Comparison of ENCODE assay signal across 12 cellular contexts in the genomic region with DNA sequence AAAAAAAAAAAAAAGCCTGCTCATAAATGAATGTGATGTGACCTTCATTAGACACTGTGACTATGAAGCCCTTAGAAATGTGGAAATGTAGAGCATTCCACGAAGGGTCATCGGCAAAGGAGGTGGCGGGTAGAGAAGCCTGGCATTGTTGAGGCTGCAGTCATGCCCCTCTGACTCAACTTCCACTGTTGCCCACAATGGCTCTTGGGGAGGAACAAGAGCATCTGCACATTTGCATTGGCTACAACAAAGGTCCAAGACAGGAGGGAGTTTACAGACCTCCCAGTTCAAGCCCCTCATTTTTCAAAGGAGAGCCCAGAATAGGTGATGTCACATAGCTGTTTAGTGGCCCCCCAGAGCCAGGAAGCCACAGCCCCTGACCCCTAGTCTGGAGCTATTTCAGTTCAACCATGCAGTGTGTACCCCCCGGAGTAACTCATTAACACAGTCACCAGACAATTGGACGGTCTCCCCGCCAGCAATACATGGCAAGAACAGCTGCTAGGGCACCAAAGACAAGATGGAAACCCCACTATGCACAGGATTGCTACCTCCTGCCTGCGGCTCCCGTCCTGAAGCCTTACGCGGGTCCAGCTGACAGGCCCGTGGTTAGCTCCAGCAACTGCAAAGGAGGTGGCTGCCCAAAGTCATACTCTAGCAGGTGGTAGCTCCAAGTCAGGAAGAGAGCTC. TPM values are rescaled to one million over a fixed set of nuclear protein-coding genes. Genes with fewer than 3 reads are reported as not detected.
DNase-seq lines count a peak whose midpoint lies in the region; ATAC-seq, FAIRE-seq and TF ChIP-seq lines count a peak whose summit lies in the region.
"Had no signal": no experiment of that assay in that cellular context is flagged by ENCODE, and none has a peak within 500 bp of the region (broad histone marks: within the 10 kb centered on the region; RNA-seq: fewer than 3 reads in every experiment).

No MANE protein-coding gene starts in this region.

- H2BK20ac ChIP-seq in H1 (ENCODE audit: low read length) = no peak overlapping the region

- no peaks in the 10 kb centered on the region for H3K23me2 ChIP-seq in H1 (ENCODE audit: low read depth, low read length)

- no peaks in the 10 kb centered on the region for H3K79me2 ChIP-seq in H1 (ENCODE audit: control insufficient read depth in 1 of 2, insufficient read depth in 2 of 2, low read length in 2 of 2)

- no peak for TF ChIP-seq CTCF in H1 (IDR thresholded peaks at IDR 0.05; ENCODE audit: control extremely low read depth in 1 of 3, insufficient read depth in 1 of 3, low read depth in 1 of 3, low read length in 3 of 3)

- TF ChIP-seq EP300 in H1 (IDR thresholded peaks at IDR 0.05; ENCODE audit: borderline replicate concordance in 1 of 2, low read depth in 2 of 2, low read length in 2 of 2) = no peak

- 88% methylated on average over 11 of the region's 11 CpGs; no CpG with 5 or more reads in 1 of the 2 experiments for WGBS in H1 (ENCODE audit: extremely low coverage in 1 of 2, insufficient coverage in 1 of 2, insufficient read length in 1 of 2, insufficient replicate concordance in 2 of 2, low coverage in 1 of 2, low lambda C conversion rate in 2 of 2, missing lambda C conversion rate in 1 of 2), 2 experiments

- CTCF ChIA-PET in activated CD8-positive, alpha-beta memory T cell treated with anti-CD3 and anti-CD28 coated beads, Interleukin-2, amount 10 ng/mL, durations not matched to agents 7 days and 5 days (lab: Charles Lee) = interaction anchor here (0.6 to 2.2 kb wide), 10 partner anchors 8 to 60 kb away, joined by 3 to 10 read pairs (median 4); a partner anchor contains a TSS
- CTCF ChIA-PET in H1 (lab: Charles Lee; ENCODE audit: partially characterized antibody) = interaction anchor here (0.6 to 13.8 kb wide), 21 partner anchors 8 to 131 kb away, joined by 3 to 180 read pairs (median 4); a partner anchor contains a TSS

- H4K20me1 ChIP-seq in H1 (replicated peaks in 1 of 2; ENCODE audit: control insufficient read depth in 1 of 2, insufficient read depth in 2 of 2, low read length in 2 of 2) = peaks cover 2 to 8% of the 10 kb centered on the region in 2 experiments

- DNase-seq in activated CD8-positive, alpha-beta memory T cell treated with anti-CD3 and anti-CD28 coated beads, Interleukin-2, amount 50 U/mL, for 48 hours = peak; percentile 50
- no peak for DNase-seq in activated CD8-positive, alpha-beta memory T cell treated with anti-CD3 and anti-CD28 coated beads, Interleukin-2, amount 10 ng/mL, durations not matched to agents 7 days and 5 days
- DNase-seq in LHCN-M2 (ENCODE audit: low read depth) (peak; percentile 9), H1 (ENCODE audit: low read depth in 1 of 2, low spot score in 2 of 2) (no peak), NCI-H1417 treated with DMSO at 0.1 percent for 48 hours (lab: John Stamatoyannopoulos, UW) (no peak)
- no peak for DNase-seq in stimulated activated effector memory CD8-positive, alpha-beta T cell treated with anti-CD3 and anti-CD28 coated beads, Interleukin-12 subunit alpha, Interleukin-12 subunit beta, amount 100 ng/mL, for 72 hours (ENCODE audit: low spot score in 2 of 2)
- DNase-seq: MG63, NCI-H226 had no signal

- no peak overlapping the region for H4K91ac ChIP-seq in H1 (replicated peaks; ENCODE audit: insufficient read length, low read length)

- no peak overlapping the region for H3K18ac ChIP-seq in H1 (ENCODE audit: extremely low read depth, low read length)

- H3K36me3 ChIP-seq in H1 (ENCODE audit: control insufficient read depth in 2 of 4, insufficient read depth in 4 of 4, low read length in 3 of 4) = no peaks in the 10 kb centered on the region
- H3K36me3 ChIP-seq: MG63 had no signal

- H3K4me1 ChIP-seq in H1 (replicated peaks in 1 of 4; ENCODE audit: control insufficient read depth in 3 of 4, insufficient read depth in 4 of 4, low read length in 3 of 4) = peaks cover 0 to 12% (median 4%) of the 10 kb centered on the region in 4 experiments; a peak in 4 of 7 replicates

- H4K5ac ChIP-seq in H1 (ENCODE audit: insufficient read length, low read depth, low read length) = no peak overlapping the region

- POLR2A ChIA-PET in H1 (lab: Charles Lee; ENCODE audit: partially characterized antibody) = no interaction called here

- H3K9ac ChIP-seq in H1 (replicated peaks in 1 of 4; ENCODE audit: extremely low read depth in 1 of 4, low read depth in 3 of 4, low read length in 3 of 4) = no peak overlapping the region

- TF ChIP-seq POLR2A in H1 (IDR thresholded peaks at IDR 0.05; ENCODE audit: control extremely low read depth in 1 of 2, low read depth in 2 of 2, low read length in 2 of 2) = no peak

- no peak overlapping the region for H3K4ac ChIP-seq in H1 (replicated peaks; ENCODE audit: insufficient read length, low read depth, low read length)

- no peak overlapping the region for H3K27ac ChIP-seq in H1 (ENCODE audit: low read depth, low read length)

- peaks cover 3% of the 10 kb centered on the region for H3K79me1 ChIP-seq in H1 (ENCODE audit: low read depth, low read length)

- H3K27me3 Mint-ChIP-seq in activated CD8-positive, alpha-beta memory T cell treated with anti-CD3 and anti-CD28 coated beads, Interleukin-2, amount 10 ng/mL, durations not matched to agents 7 days and 5 days = no peaks in the 10 kb centered on the region

- TF ChIP-seq RAD21 in H1 (IDR thresholded peaks at IDR 0.05 in 1 of 2, conservative IDR thresholded peaks at IDR 0.05 in 1 of 2; ENCODE audit: low read depth in 2 of 2, low read length in 2 of 2) = no peak

- H3K27ac Mint-ChIP-seq in activated CD8-positive, alpha-beta memory T cell treated with anti-CD3 and anti-CD28 coated beads, Interleukin-2, amount 10 ng/mL, durations not matched to agents 7 days and 5 days = no peak overlapping the region
- peak overlapping the region; percentile 93 for H3K27ac Mint-ChIP-seq in stimulated activated effector memory CD8-positive, alpha-beta T cell treated with anti-CD3 and anti-CD28 coated beads, Interleukin-12 subunit alpha, Interleukin-12 subunit beta, amount 100 ng/mL, for 72 hours
- H3K27ac Mint-ChIP-seq: dendritic cell treated with granulocyte-macrophage colony-stimulating factor and Interleukin-4, amounts not matched to agents 40 ng/mL and 50 ng/mL, for 4 days had no signal

- no peak overlapping the region for H2BK120ac ChIP-seq in H1 (replicated peaks; ENCODE audit: low read depth, low read length)

- H3K27me3 ChIP-seq in H1 (replicated peaks in 1 of 4; ENCODE audit: control insufficient read depth in 3 of 4, extremely low read depth in 1 of 4, insufficient read depth in 3 of 4, low read length in 3 of 4) = no peaks in the 10 kb centered on the region
- H3K27me3 ChIP-seq: MG63 had no signal

- no peak overlapping the region for H3K4me2 ChIP-seq in H1 (ENCODE audit: insufficient read depth in 1 of 2, low read depth in 2 of 2, low read length in 2 of 2)

- no peak overlapping the region for H2BK15ac ChIP-seq in H1 (ENCODE audit: low read length)

- H3K14ac ChIP-seq in H1 (ENCODE audit: insufficient read length) = no peak overlapping the region

- no peak overlapping the region for H2BK12ac ChIP-seq in H1 (ENCODE audit: low read depth, low read length)

- H3K23ac ChIP-seq in H1 (ENCODE audit: insufficient read length) = no peak overlapping the region

- no peaks in the 10 kb centered on the region for H3K9me3 ChIP-seq in H1 (ENCODE audit: insufficient read depth in 2 of 2, low read depth in 1 of 2, low read length in 1 of 2)
- H3K9me3 ChIP-seq: MG63 had no signal

- H2BK5ac ChIP-seq in H1 (ENCODE audit: low read depth, low read length) = no peak overlapping the region

- peaks cover 45% of the 10 kb centered on the region for H3K4me1 Mint-ChIP-seq in activated CD8-positive, alpha-beta memory T cell treated with anti-CD3 and anti-CD28 coated beads, Interleukin-2, amount 10 ng/mL, durations not matched to agents 7 days and 5 days
- peaks cover 89% of the 10 kb centered on the region for H3K4me1 Mint-ChIP-seq in stimulated activated effector memory CD8-positive, alpha-beta T cell treated with anti-CD3 and anti-CD28 coated beads, Interleukin-12 subunit alpha, Interleukin-12 subunit beta, amount 100 ng/mL, for 72 hours

- peak overlapping the region; percentile 42; the same call in 1 of the 2 replicates for H4K8ac ChIP-seq in H1 (ENCODE audit: extremely low read depth, insufficient read depth, low read length)

- H3K4me3 ChIP-seq in H1 (ENCODE audit: extremely low read depth in 1 of 4, insufficient read depth in 2 of 4, low read depth in 3 of 4, low read length in 4 of 4) = no peak overlapping the region
- H3K4me3 ChIP-seq: MG63 had no signal

- no peak overlapping the region for H3K56ac ChIP-seq in H1 (replicated peaks; ENCODE audit: insufficient read length, low read depth, low read length)

- H2AK5ac ChIP-seq in H1 (ENCODE audit: low read depth, low read length) = no peak overlapping the region

- peaks cover 12% of the 10 kb centered on the region for H3K36me3 Mint-ChIP-seq in activated CD8-positive, alpha-beta memory T cell treated with anti-CD3 and anti-CD28 coated beads, Interleukin-2, amount 10 ng/mL, durations not matched to agents 7 days and 5 days
- peaks cover 16% of the 10 kb centered on the region for H3K36me3 Mint-ChIP-seq in stimulated activated effector memory CD8-positive, alpha-beta T cell treated with anti-CD3 and anti-CD28 coated beads, Interleukin-12 subunit alpha, Interleukin-12 subunit beta, amount 100 ng/mL, for 72 hours

- no peak overlapping the region for H2AFZ ChIP-seq in H1 (ENCODE audit: low read length)

- no peak for ATAC-seq in activated CD8-positive, alpha-beta memory T cell treated with anti-CD3 and anti-CD28 coated beads, Interleukin-2, amount 10 ng/mL, durations not matched to agents 7 days and 5 days
- ATAC-seq in stimulated activated effector memory CD8-positive, alpha-beta T cell treated with anti-CD3 and anti-CD28 coated beads, Interleukin-12 subunit alpha, Interleukin-12 subunit beta, amount 100 ng/mL, for 72 hours = no peak
- ATAC-seq in GM21529 (IDR thresholded peaks at IDR 0.05; ENCODE audit: unreplicated experiment) = no peak
- ATAC-seq in HG02973 (IDR thresholded peaks at IDR 0.05; ENCODE audit: unreplicated experiment) = no peak

- H3K9me3 Mint-ChIP-seq in activated CD8-positive, alpha-beta memory T cell treated with anti-CD3 and anti-CD28 coated beads, Interleukin-2, amount 10 ng/mL, durations not matched to agents 7 days and 5 days (ENCODE audit: low read depth) = no peaks in the 10 kb centered on the region
- H3K9me3 Mint-ChIP-seq in stimulated activated effector memory CD8-positive, alpha-beta T cell treated with anti-CD3 and anti-CD28 coated beads, Interleukin-12 subunit alpha, Interleukin-12 subunit beta, amount 100 ng/mL, for 72 hours = no peaks in the 10 kb centered on the region
- H3K9me3 Mint-ChIP-seq: dendritic cell treated with granulocyte-macrophage colony-stimulating factor and Interleukin-4, amounts not matched to agents 40 ng/mL and 50 ng/mL, for 4 days had no signal

- FAIRE-seq in H1 (lab: Jason Lieb, UNC) = no peak
- FAIRE-seq: H54 had no signal

- H3K4me3 Mint-ChIP-seq in activated CD8-positive, alpha-beta memory T cell treated with anti-CD3 and anti-CD28 coated beads, Interleukin-2, amount 10 ng/mL, durations not matched to agents 7 days and 5 days = no peak overlapping the region
- peak overlapping the region; percentile 59 for H3K4me3 Mint-ChIP-seq in stimulated activated effector memory CD8-positive, alpha-beta T cell treated with anti-CD3 and anti-CD28 coated beads, Interleukin-12 subunit alpha, Interleukin-12 subunit beta, amount 100 ng/mL, for 72 hours
- H3K4me3 Mint-ChIP-seq: dendritic cell treated with granulocyte-macrophage colony-stimulating factor and Interleukin-4, amounts not matched to agents 40 ng/mL and 50 ng/mL, for 4 days had no signal

RNA-seq across cellular contexts. Expression of a gene that starts 56.2 kb away (rescaled TPM):
- 10 to 100 TPM; 19.4 to 30.3 TPM for total RNA-seq in activated CD8-positive, alpha-beta memory T cell treated with anti-CD3 and anti-CD28 coated beads, Interleukin-2, amount 10 ng/mL, durations not matched to agents 7 days and 5 days
- total RNA-seq in LHCN-M2 (2014; rRNA removed) = 7.8 and 8.4 TPM in 2 replicates
- polyA plus RNA-seq in LHCN-M2 (2012) = 12.5 TPM
- total RNA-seq in H1 (2021; fragmentation: NEBNext Ultra II Directional; extraction: Animal tissue kit (Norgen Biotek cat#: 25700)) = 9.4 and 9.7 TPM in 2 replicates
- 6.3 and 7.1 TPM in 2 replicates for polyA plus RNA-seq in H1 (2011; rRNA removed)
- 10.8 TPM for polyA plus RNA-seq in H1 (2011; cell fraction: cytosol; rRNA removed)
- polyA plus RNA-seq in H1 (2011; cell fraction: nucleus; rRNA removed) = 8.9 TPM
- polyA plus RNA-seq in H1 (2012, experiment 1 of 2) = 9.6 to 12.8 TPM (median 10.5 TPM) in 4 replicates
- 2.4 TPM for polyA plus RNA-seq in H1 (2012, experiment 2 of 2)
- polyA plus RNA-seq in H1 (2013, experiment 1 of 2) = 4.6 TPM
- polyA plus RNA-seq in H1 (2013, experiment 2 of 2) = 5.1 TPM
- 6.6 and 7.8 TPM in 2 replicates for polyA minus RNA-seq in H1 (2011; rRNA and poly(A)+ RNA removed)
- polyA minus RNA-seq in H1 (2011; cell fraction: cytosol; rRNA and poly(A)+ RNA removed) = 9.8 TPM
- 6.4 TPM for polyA minus RNA-seq in H1 (2011; cell fraction: nucleus; rRNA and poly(A)+ RNA removed)

Comparison
In these comparisons a context has a peak if more than half of its experiments do, and no peak if none do; other contexts are left out.
1. DNase-seq: peak in activated CD8-positive, alpha-beta memory T cell treated with anti-CD3 and anti-CD28 coated beads, Interleukin-2, amount 50 U/mL, for 48 hours (single experiment) and LHCN-M2 (single experiment); none in activated CD8-positive, alpha-beta memory T cell treated with anti-CD3 and anti-CD28 coated beads, Interleukin-2, amount 10 ng/mL, durations not matched to agents 7 days and 5 days (single experiment), H1 (0 of 2), stimulated activated effector memory CD8-positive, alpha-beta T cell treated with anti-CD3 and anti-CD28 coated beads, Interleukin-12 subunit alpha, Interleukin-12 subunit beta, amount 100 ng/mL, for 72 hours (0 of 2) and NCI-H1417 treated with DMSO at 0.1 percent for 48 hours (single experiment).